ENCODE assay signal across 26 cellular contexts in genomic region chr10:35399414-35400009, GRCh38.
"Had no signal": no experiment of that assay in that cellular context is flagged by ENCODE, and none has a peak within 500 bp of the region (broad histone marks: within the 10 kb centered on the region; RNA-seq: fewer than 3 reads in every experiment).

No MANE protein-coding gene starts in this region.

- H3K27me3 Mint-ChIP-seq: activated CD4-positive, alpha-beta T cell treated with anti-CD3 and anti-CD28 coated beads, Interleukin-2, amount 10 ng/mL, durations not matched to agents 7 days and 5 days had no signal

- H3K4me3 Mint-ChIP-seq: activated CD4-positive, alpha-beta T cell treated with anti-CD3 and anti-CD28 coated beads, Interleukin-2, amount 10 ng/mL, durations not matched to agents 7 days and 5 days; immature natural killer cell; natural killer cell had no signal

- H3K36me3 Mint-ChIP-seq: natural killer cell had no signal

- H3K9me3 ChIP-seq: esophagus muscularis mucosa, gastroesophageal sphincter, tibial nerve, vagina had no signal

- H3K27ac ChIP-seq: breast epithelium, esophagus muscularis mucosa, gastroesophageal sphincter, vagina had no signal

- H3K9me3 Mint-ChIP-seq: activated CD4-positive, alpha-beta T cell treated with anti-CD3 and anti-CD28 coated beads, Interleukin-2, amount 10 ng/mL, durations not matched to agents 7 days and 5 days; immature natural killer cell; natural killer cell had no signal

- H3K27me3 ChIP-seq: breast epithelium, esophagus muscularis mucosa, gastroesophageal sphincter, heart right ventricle, tibial nerve, vagina had no signal

- H3K36me3 ChIP-seq: breast epithelium, esophagus muscularis mucosa, gastroesophageal sphincter, heart right ventricle, tibial nerve, vagina had no signal

- H3K4me3 ChIP-seq: breast epithelium, esophagus muscularis mucosa, gastroesophageal sphincter, heart right ventricle, mucosa of descending colon, tibial nerve, vagina had no signal

- H3K27ac Mint-ChIP-seq: activated CD4-positive, alpha-beta T cell treated with anti-CD3 and anti-CD28 coated beads, Interleukin-2, amount 10 ng/mL, durations not matched to agents 7 days and 5 days had no signal

- H3K4me1 Mint-ChIP-seq: activated CD4-positive, alpha-beta T cell treated with anti-CD3 and anti-CD28 coated beads, Interleukin-2, amount 10 ng/mL, durations not matched to agents 7 days and 5 days had no signal

- DNase-seq: activated CD4-positive, alpha-beta T cell treated with anti-CD3 and anti-CD28 coated beads, Interleukin-2, amount 10 ng/mL, durations not matched to agents 7 days and 5 days; activated CD8-positive, alpha-beta memory T cell treated with anti-CD3 and anti-CD28 coated beads, Interleukin-2, amount 50 U/mL, for 48 hours; activated effector memory CD4-positive, alpha-beta T cell treated with Interleukin-2 at 50 U/mL for 16 hours; activated naive CD4-positive, alpha-beta T cell treated with anti-CD3 and anti-CD28 coated beads, Interleukin-2, amount 50 U/mL, for 16 hours; activated T-cell treated with anti-CD3 and anti-CD28 coated beads, Interleukin-2, amount 50 U/mL, for 48 hours; cerebellar nuclear complex; cortex of kidney; effector CD4-positive, alpha-beta T cell; heart right ventricle; immature natural killer cell; mesenchymal stem cell; mucosa of descending colon; natural killer cell; retina; stimulated activated CD4-positive, alpha-beta T cell treated with anti-CD3 and anti-CD28 coated beads, Interleukin-12 subunit alpha, Interleukin-12 subunit beta, amount 100 ng/mL, for 4 hours; stimulated activated CD4-positive, alpha-beta T cell treated with anti-CD3 and anti-CD28 coated beads, Interleukin-1b, Interleukin-23, amount 100 ng/mL, for 48 hours; stimulated activated CD8-positive, alpha-beta memory T cell treated with anti-CD3 and anti-CD28 coated beads, Interleukin-4, amount 100 ng/mL, for 48 hours; stimulated activated naive CD4-positive, alpha-beta T cell treated with Interleukin-2 at 50 U/mL for 16 hours had no signal

- FAIRE-seq: astrocyte, TTC549 had no signal

- ATAC-seq: activated CD4-positive, CD25-positive, alpha-beta regulatory T cell treated with anti-CD3 and anti-CD28 coated beads, Interleukin-2, amount 50 U/mL, for 24 hours; mucosa of descending colon; natural killer cell had no signal

- H3K4me1 ChIP-seq: breast epithelium had no signal
